1 cellular context compared by ENCODE assay signal in genomic region chr11:118537409-118537980, GRCh38.
TF ChIP-seq lines count a peak whose summit lies in the region.

No MANE protein-coding gene starts in this region.

TF ChIP-seq in K562, 482 proteins besides CTCF, POLR2A, EP300 and RAD21:
- TF ChIP-seq, protein P1, sequence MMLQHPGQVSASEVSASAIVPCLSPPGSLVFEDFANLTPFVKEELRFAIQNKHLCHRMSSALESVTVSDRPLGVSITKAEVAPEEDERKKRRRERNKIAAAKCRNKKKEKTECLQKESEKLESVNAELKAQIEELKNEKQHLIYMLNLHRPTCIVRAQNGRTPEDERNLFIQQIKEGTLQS (IDR thresholded peaks at IDR 0.05), result peak; percentile 89
- TF ChIP-seq, protein P1 (CRISPR knock-in tag; conservative IDR thresholded peaks at IDR 0.05), result no peak; the same call in 1 of the 2 replicates
- TF ChIP-seq JUN (IDR thresholded peaks at IDR 0.05; ENCODE audit: borderline replicate concordance, low read depth, low read length) (0 out of 2 replicates have a peak, but pooled peaks have one; percentile 44), JUN (CRISPR knock-in tag; IDR thresholded peaks at IDR 0.05; ENCODE audit: borderline replicate concordance) (no peak), POLR2B (IDR thresholded peaks at IDR 0.05; ENCODE audit: low read depth, partially characterized antibody) (no peak), ELF1 (tag; IDR thresholded peaks at IDR 0.05) (peak; percentile 51; the same call in 1 of the 2 replicates), MED1 (CRISPR knock-in tag; IDR thresholded peaks at IDR 0.05; ENCODE audit: borderline replicate concordance) (no peak), C11orf30 (IDR thresholded peaks at IDR 0.05; ENCODE audit: low read depth) (no peak), JUND (IDR thresholded peaks at IDR 0.05; ENCODE audit: borderline replicate concordance, low read depth, low read length) (peak; percentile 78), JUND (tag; IDR thresholded peaks at IDR 0.05; ENCODE audit: borderline replicate concordance, low read depth, low read length) (peak; percentile 44; the same call in 1 of the 3 replicates), CEBPB (tag; IDR thresholded peaks at IDR 0.05) (no peak), FOSL1 (tag; conservative IDR thresholded peaks at IDR 0.05) (peak; percentile 77), DPF2 (IDR thresholded peaks at IDR 0.05) (0 out of 2 replicates have a peak, but pooled peaks have one; percentile 20), SMARCB1 (IDR thresholded peaks at IDR 0.05; ENCODE audit: insufficient read length, low read depth) (no peak), ZNF511 (CRISPR knock-in tag; IDR thresholded peaks at IDR 0.05) (no peak), NR2F6 (CRISPR knock-in tag; IDR thresholded peaks at IDR 0.05) (no peak), SIN3B (IDR thresholded peaks at IDR 0.05; ENCODE audit: low read depth) (no peak), KDM5B (IDR thresholded peaks at IDR 0.05; ENCODE audit: insufficient replicate concordance, low read depth, low read length) (no peak), HDAC3 (IDR thresholded peaks at IDR 0.05; ENCODE audit: borderline replicate concordance, partially characterized antibody) (no peak), MEF2A (IDR thresholded peaks at IDR 0.05; ENCODE audit: control insufficient read depth, low read depth, low read length) (peak; percentile 57; the same call in 1 of the 2 replicates), ZNF280A (IDR thresholded peaks at IDR 0.05; ENCODE audit: low read depth, partially characterized antibody) (no peak), SNIP1 (IDR thresholded peaks at IDR 0.05; ENCODE audit: low read depth) (no peak), MEF2D (tag; conservative IDR thresholded peaks at IDR 0.05; ENCODE audit: low read depth) (peak; percentile 56; the same call in 1 of the 2 replicates), LCOR (CRISPR knock-in tag; IDR thresholded peaks at IDR 0.05) (no peak), CHAMP1 (IDR thresholded peaks at IDR 0.05) (no peak), ZNF282 (CRISPR knock-in tag; IDR thresholded peaks at IDR 0.05) (no peak)
